ENCODE assay signal across 27 cellular contexts in genomic region chr20:46216770-46217464, GRCh38.
"Had no signal": no experiment of that assay in that cellular context is flagged by ENCODE, and none has a peak within 500 bp of the region (broad histone marks: within the 10 kb centered on the region; RNA-seq: fewer than 3 reads in every experiment).

No MANE protein-coding gene starts in this region.

- H3K9me3 ChIP-seq: lower lobe of right lung, mucosa of descending colon, neutrophil, sigmoid colon, stomach, thyroid gland, upper lobe of left lung had no signal

- ATAC-seq: activated naive CD4-positive, alpha-beta T cell treated with anti-CD3 and anti-CD28 coated beads, Interleukin-2, amount 50 U/mL, for 72 hours; activated T-cell treated with anti-CD3 and anti-CD28 coated beads, Interleukin-2, amount 50 U/mL, for 72 hours; esophagus mucosa; left lobe of liver; lower lobe of right lung; mucosa of descending colon; stimulated activated memory B cell treated with anti-CD40 and anti-IgM and Interleukin-4, amounts not matched to agents 10 μg/mL and 1 μg/mL and 100 μg/mL, for 72 hours had no signal

- H3K27me3 ChIP-seq: thyroid gland, upper lobe of left lung had no signal

- H3K27ac ChIP-seq: lower lobe of right lung, neutrophil, sigmoid colon, stomach, thyroid gland, upper lobe of left lung had no signal

- H3K4me1 ChIP-seq: lower lobe of right lung, sigmoid colon, thyroid gland, upper lobe of left lung had no signal

- H3K9me3 Mint-ChIP-seq: activated naive CD4-positive, alpha-beta T cell treated with anti-CD3 and anti-CD28 coated beads, Interleukin-2, amount 50 U/mL, for 72 hours; activated T-cell treated with anti-CD3 and anti-CD28 coated beads, Interleukin-2, amount 50 U/mL, for 72 hours; central memory CD8-positive, alpha-beta T cell; dendritic cell treated with granulocyte-macrophage colony-stimulating factor and Interleukin-4, amounts not matched to agents 40 ng/mL and 50 ng/mL, for 4 days; endodermal cell; natural killer cell treated with Interleukin-12 subunit alpha and Interleukin-12 subunit beta and Interleukin-15 and Interleukin-18, amount 100 ng/mL, for 72 hours; stimulated activated memory B cell treated with anti-CD40 and anti-IgM and Interleukin-4, amounts not matched to agents 10 μg/mL and 1 μg/mL and 100 μg/mL, for 72 hours; T-helper 2 cell treated with Interferon-gamma antibody and Interleukin-4, amounts not matched to agents 5 μg/mL and 100 μg/mL, for 36 hours had no signal

- H3K4me3 ChIP-seq: lower lobe of right lung, mucosa of descending colon, sigmoid colon, stomach, thyroid gland, upper lobe of left lung had no signal

- H3K36me3 Mint-ChIP-seq: activated naive CD4-positive, alpha-beta T cell treated with anti-CD3 and anti-CD28 coated beads, Interleukin-2, amount 50 U/mL, for 72 hours; natural killer cell treated with Interleukin-12 subunit alpha and Interleukin-12 subunit beta and Interleukin-15 and Interleukin-18, amount 100 ng/mL, for 72 hours; stimulated activated memory B cell treated with anti-CD40 and anti-IgM and Interleukin-4, amounts not matched to agents 10 μg/mL and 1 μg/mL and 100 μg/mL, for 72 hours had no signal

- DNase-seq: activated CD4-positive, alpha-beta T cell treated with anti-CD3 and anti-CD28 coated beads for 4 hours; activated CD4-positive, alpha-beta T cell treated with anti-CD3 and anti-CD28 coated beads, Interleukin-2, amount 50 U/mL, for 4 hours; activated naive CD4-positive, alpha-beta T cell; activated T-cell treated with anti-CD3 and anti-CD28 coated beads for 4 hours; activated T-cell treated with anti-CD3 and anti-CD28 coated beads, Interleukin-2, amount 50 U/mL, for 72 hours; foreskin fibroblast; hypothalamus; lower lobe of right lung; mucosa of descending colon; sigmoid colon; small intestine; stimulated activated CD4-positive, alpha-beta T cell treated with anti-CD3 and anti-CD28 coated beads, Interleukin-1b, Interleukin-23, amount 100 ng/mL, for 48 hours; stimulated activated CD4-positive, alpha-beta T cell treated with anti-CD3 and anti-CD28 coated beads, Interleukin-4, amount 100 ng/mL, for 4 hours; stimulated activated CD8-positive, alpha-beta memory T cell treated with anti-CD3 and anti-CD28 coated beads, Interleukin-4, amount 100 ng/mL, for 48 hours; stomach; thyroid gland; upper lobe of left lung had no signal

- H3K4me1 Mint-ChIP-seq: central memory CD8-positive, alpha-beta T cell; stimulated activated memory B cell treated with anti-CD40 and anti-IgM and Interleukin-4, amounts not matched to agents 10 μg/mL and 1 μg/mL and 100 μg/mL, for 72 hours had no signal

- H3K4me3 Mint-ChIP-seq: activated T-cell treated with anti-CD3 and anti-CD28 coated beads, Interleukin-2, amount 50 U/mL, for 72 hours; central memory CD8-positive, alpha-beta T cell; dendritic cell treated with granulocyte-macrophage colony-stimulating factor and Interleukin-4, amounts not matched to agents 40 ng/mL and 50 ng/mL, for 4 days; endodermal cell; natural killer cell treated with Interleukin-12 subunit alpha and Interleukin-12 subunit beta and Interleukin-15 and Interleukin-18, amount 100 ng/mL, for 72 hours; stimulated activated memory B cell treated with anti-CD40 and anti-IgM and Interleukin-4, amounts not matched to agents 10 μg/mL and 1 μg/mL and 100 μg/mL, for 72 hours; T-helper 2 cell treated with Interferon-gamma antibody and Interleukin-4, amounts not matched to agents 5 μg/mL and 100 μg/mL, for 36 hours had no signal

- H3K36me3 ChIP-seq: lower lobe of right lung, neutrophil, sigmoid colon, stomach, thyroid gland, upper lobe of left lung had no signal

- H3K27ac Mint-ChIP-seq: activated naive CD4-positive, alpha-beta T cell treated with anti-CD3 and anti-CD28 coated beads, Interleukin-2, amount 50 U/mL, for 72 hours; activated T-cell treated with anti-CD3 and anti-CD28 coated beads, Interleukin-2, amount 50 U/mL, for 72 hours; dendritic cell treated with granulocyte-macrophage colony-stimulating factor and Interleukin-4, amounts not matched to agents 40 ng/mL and 50 ng/mL, for 4 days; endodermal cell; natural killer cell treated with Interleukin-12 subunit alpha and Interleukin-12 subunit beta and Interleukin-15 and Interleukin-18, amount 100 ng/mL, for 72 hours; stimulated activated memory B cell treated with anti-CD40 and anti-IgM and Interleukin-4, amounts not matched to agents 10 μg/mL and 1 μg/mL and 100 μg/mL, for 72 hours; T-helper 2 cell treated with Interferon-gamma antibody and Interleukin-4, amounts not matched to agents 5 μg/mL and 100 μg/mL, for 36 hours had no signal
